8 cellular contexts compared by ENCODE assay signal in the genomic region with DNA sequence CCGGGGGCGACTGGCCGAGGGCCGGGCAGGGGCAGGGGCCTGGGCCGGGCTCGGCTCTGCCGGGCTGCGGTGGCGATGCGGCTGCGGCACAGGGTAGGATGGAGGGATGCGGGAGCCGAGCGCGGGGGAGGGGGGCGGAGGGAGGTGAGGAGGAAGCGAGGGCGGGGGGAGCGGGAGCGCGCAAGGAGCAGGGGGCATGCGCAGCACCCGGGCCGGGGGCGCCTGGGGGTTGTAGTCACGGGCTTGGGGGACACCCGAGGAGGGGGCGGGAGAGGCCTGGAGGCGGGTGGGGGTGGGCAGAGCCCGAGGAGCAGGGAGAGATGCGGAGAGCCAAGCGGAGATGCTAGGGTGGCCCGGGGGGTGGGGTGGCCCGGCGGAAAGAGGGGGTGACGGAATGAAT. TPM values are rescaled to one million over a fixed set of nuclear protein-coding genes. Genes with fewer than 3 reads are reported as not detected.
A peak's percentile ranks its signal among the peaks of the same experiment; 100 is the strongest.
DNase-seq lines count a peak whose midpoint lies in the region; ATAC-seq and TF ChIP-seq lines count a peak whose summit lies in the region.

TSS of gene STX1B (minus strand) at position 100 of the 400 bp plus-strand sequence. CDS start 242 bp downstream, outside the sequence.

- no peaks in the 10 kb centered on the region for H3K36me3 Mint-ChIP-seq in activated CD8-positive, alpha-beta memory T cell treated with anti-CD3 and anti-CD28 coated beads, Interleukin-2, amount 10 ng/mL, durations not matched to agents 7 days and 5 days
- peaks cover 5% of the 10 kb centered on the region for H3K36me3 Mint-ChIP-seq in endothelial cell (ENCODE audit: low read depth, unreplicated experiment)

- CTCF ChIA-PET in activated CD8-positive, alpha-beta memory T cell treated with anti-CD3 and anti-CD28 coated beads, Interleukin-2, amount 10 ng/mL, durations not matched to agents 7 days and 5 days (lab: Charles Lee): no interaction called here

- H3K4me3 Mint-ChIP-seq in activated CD8-positive, alpha-beta memory T cell treated with anti-CD3 and anti-CD28 coated beads, Interleukin-2, amount 10 ng/mL, durations not matched to agents 7 days and 5 days: peak within 1 kb of the TSS; percentile 51
- H3K4me3 Mint-ChIP-seq in endothelial cell (ENCODE audit: unreplicated experiment): peak within 1 kb of the TSS; percentile 88

- no peaks in the 10 kb centered on the region for H3K9me3 Mint-ChIP-seq in activated CD8-positive, alpha-beta memory T cell treated with anti-CD3 and anti-CD28 coated beads, Interleukin-2, amount 10 ng/mL, durations not matched to agents 7 days and 5 days (ENCODE audit: low read depth)
- H3K9me3 Mint-ChIP-seq in endothelial cell (ENCODE audit: unreplicated experiment): no peaks in the 10 kb centered on the region

- DNase-seq in NCI-H1092 (lab: John Stamatoyannopoulos, UW) (peak; percentile 70), endothelial cell (ENCODE audit: low spot score) (peak; percentile 48), GDM1 (lab: John Stamatoyannopoulos, UW) (no peak), kidney tubule cell (ENCODE audit: low spot score) (no peak)
- no peak for DNase-seq in activated CD8-positive, alpha-beta memory T cell treated with anti-CD3 and anti-CD28 coated beads, Interleukin-2, amount 10 ng/mL, durations not matched to agents 7 days and 5 days
- DNase-seq in stimulated activated CD4-positive, alpha-beta T cell treated with anti-CD3 and anti-CD28 coated beads, Interleukin-1b, Interleukin-23, amount 100 ng/mL, for 24 hours (ENCODE audit: low read depth in 4 of 4, low spot score in 1 of 4): peak in 3 of 4 experiments; percentile 25 to 37 (median 35)

- peaks cover 68% of the 10 kb centered on the region for H3K27me3 Mint-ChIP-seq in activated CD8-positive, alpha-beta memory T cell treated with anti-CD3 and anti-CD28 coated beads, Interleukin-2, amount 10 ng/mL, durations not matched to agents 7 days and 5 days
- H3K27me3 Mint-ChIP-seq in endothelial cell (ENCODE audit: unreplicated experiment): peaks cover 22% of the 10 kb centered on the region

- ATAC-seq in activated CD8-positive, alpha-beta memory T cell treated with anti-CD3 and anti-CD28 coated beads, Interleukin-2, amount 10 ng/mL, durations not matched to agents 7 days and 5 days: peak; percentile 52
- no peak for ATAC-seq in HG02885 (IDR thresholded peaks at IDR 0.05; ENCODE audit: poor library complexity, unreplicated experiment)
- no peak for ATAC-seq in HG03460 (IDR thresholded peaks at IDR 0.05; ENCODE audit: unreplicated experiment)

- peaks cover 6% of the 10 kb centered on the region for H3K4me1 Mint-ChIP-seq in activated CD8-positive, alpha-beta memory T cell treated with anti-CD3 and anti-CD28 coated beads, Interleukin-2, amount 10 ng/mL, durations not matched to agents 7 days and 5 days
- H3K4me1 Mint-ChIP-seq in endothelial cell (ENCODE audit: unreplicated experiment): peaks cover 4% of the 10 kb centered on the region

- TF ChIP-seq CTCF in endothelial cell (IDR thresholded peaks at IDR 0.05; ENCODE audit: unreplicated experiment): no peak

- H3K27ac Mint-ChIP-seq in activated CD8-positive, alpha-beta memory T cell treated with anti-CD3 and anti-CD28 coated beads, Interleukin-2, amount 10 ng/mL, durations not matched to agents 7 days and 5 days: no peak within 1 kb of the TSS
- no peak within 1 kb of the TSS for H3K27ac Mint-ChIP-seq in endothelial cell (ENCODE audit: unreplicated experiment)

RNA-seq across cellular contexts. Expression of gene STX1B, which starts in this region (rescaled TPM):
- total RNA-seq in activated CD8-positive, alpha-beta memory T cell treated with anti-CD3 and anti-CD28 coated beads, Interleukin-2, amount 10 ng/mL, durations not matched to agents 7 days and 5 days: 1 to 10 TPM; 3.5 to 3.6 TPM
- total RNA-seq in endothelial cell (ENCODE audit: unreplicated experiment): 5.5 TPM

Comparison
In these comparisons a context has a peak if more than half of its experiments do, and no peak if none do; other contexts are left out.
1. DNase-seq: peak in NCI-H1092 (single experiment), endothelial cell (single experiment) and stimulated activated CD4-positive, alpha-beta T cell treated with anti-CD3 and anti-CD28 coated beads, Interleukin-1b, Interleukin-23, amount 100 ng/mL, for 24 hours (3 of 4); none in activated CD8-positive, alpha-beta memory T cell treated with anti-CD3 and anti-CD28 coated beads, Interleukin-2, amount 10 ng/mL, durations not matched to agents 7 days and 5 days (single experiment), GDM1 (single experiment) and kidney tubule cell (single experiment).